ENCODE assay signal across 16 cellular contexts in the genomic region with DNA sequence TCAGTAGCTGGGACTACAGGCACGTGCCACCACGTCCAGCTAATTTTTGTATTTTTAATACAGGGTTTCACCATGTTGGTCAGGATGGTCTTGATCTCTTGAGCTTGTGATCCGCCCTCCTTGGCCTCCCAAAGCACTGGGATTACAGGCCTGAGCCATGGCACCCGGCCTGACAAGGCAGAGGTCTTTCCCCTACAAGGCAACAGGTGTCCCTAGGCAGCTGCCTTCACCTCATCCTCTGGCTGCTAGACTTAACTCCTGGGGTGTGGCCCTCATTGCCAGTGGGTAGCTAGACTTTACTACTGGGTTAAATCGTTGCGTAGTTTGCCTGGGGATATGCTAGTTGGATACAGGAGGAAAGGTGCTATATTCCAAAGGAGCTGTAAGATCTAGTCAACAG.
DNase-seq lines count a peak whose midpoint lies in the region; ATAC-seq and TF ChIP-seq lines count a peak whose summit lies in the region.
"Had no signal": no experiment of that assay in that cellular context is flagged by ENCODE, and none has a peak within 500 bp of the region (broad histone marks: within the 10 kb centered on the region; RNA-seq: fewer than 3 reads in every experiment).

No MANE protein-coding gene starts in this region.

- H3K4me1 Mint-ChIP-seq in chondrocyte (ENCODE audit: low read depth), result no peaks in the 10 kb centered on the region

- TF ChIP-seq CTCF in chondrocyte (IDR thresholded peaks at IDR 0.05), result no peak

- DNase-seq in cardiac septum (ENCODE audit: low spot score) (peak; percentile 68), left cardiac atrium (no peak), chondrocyte (ENCODE audit: low spot score) (peak; percentile 46), trophoblast cell (no peak)
- no peak for DNase-seq in stimulated activated CD4-positive, alpha-beta T cell treated with anti-CD3 and anti-CD28 coated beads, Interleukin-4, amount 100 ng/mL, for 4 hours
- DNase-seq in activated naive CD4-positive, alpha-beta T cell (lab: John Stamatoyannopoulos, UW), result no peak
- DNase-seq: Calu3, DMS79 treated with DMSO at 0.1 percent for 48 hours, GF-D8, GM23248 had no signal

- no peak overlapping the region for H2BK12ac ChIP-seq in trophoblast cell (ENCODE audit: low read length)

- H3K4ac ChIP-seq in trophoblast cell (ENCODE audit: low read depth, low read length), result no peak overlapping the region

- peak overlapping the region; percentile 16 for H3K9ac ChIP-seq in trophoblast cell (ENCODE audit: low read length)
- H3K9ac ChIP-seq: BLaER1 treated with 17β-estradiol and CSF1 and Interleukin-3, amounts not matched to agents 10 nM and 100 nM; GM23248 had no signal

- H3K4me2 ChIP-seq in trophoblast cell (ENCODE audit: low read length), result no peak overlapping the region
- H3K4me2 ChIP-seq: BLaER1 treated with 17β-estradiol and CSF1 and Interleukin-3, amounts not matched to agents 10 nM and 100 nM had no signal

- H2AK5ac ChIP-seq in trophoblast cell (ENCODE audit: low read length), result no peak overlapping the region

- no peak overlapping the region for H3K23ac ChIP-seq in trophoblast cell (ENCODE audit: low read length)

- H3K4me3 ChIP-seq in trophoblast cell (ENCODE audit: low read depth, low read length), result no peak overlapping the region
- H3K4me3 ChIP-seq: BLaER1 treated with 17β-estradiol and CSF1 and Interleukin-3, amounts not matched to agents 10 nM and 100 nM; GM23248; HAP-1 had no signal

- H3K4me1 ChIP-seq in trophoblast cell (ENCODE audit: control insufficient read depth in 1 of 2, insufficient read depth in 2 of 2, low read length in 2 of 2), result no peaks in the 10 kb centered on the region

- H4K12ac ChIP-seq in trophoblast cell (ENCODE audit: low read depth, low read length), result no peak overlapping the region

- no peaks in the 10 kb centered on the region for H3K36me3 Mint-ChIP-seq in chondrocyte (ENCODE audit: low read depth)
- H3K36me3 Mint-ChIP-seq: CD8-positive, alpha-beta T cell had no signal

- no peaks in the 10 kb centered on the region for H3K79me1 ChIP-seq in trophoblast cell (ENCODE audit: low read length)

- peaks cover 6% of the 10 kb centered on the region for H3K9me3 Mint-ChIP-seq in chondrocyte (ENCODE audit: low read depth)
- H3K9me3 Mint-ChIP-seq: CD8-positive, alpha-beta T cell had no signal

- no peaks in the 10 kb centered on the region for H3K36me3 ChIP-seq in trophoblast cell (ENCODE audit: control insufficient read depth in 1 of 2, insufficient read depth in 2 of 2, low read length in 2 of 2)
- H3K36me3 ChIP-seq: BLaER1 treated with 17β-estradiol and CSF1 and Interleukin-3, amounts not matched to agents 10 nM and 100 nM; HAP-1 had no signal

- H3K27ac Mint-ChIP-seq in chondrocyte (ENCODE audit: unreplicated experiment), result no peak overlapping the region
- H3K27ac Mint-ChIP-seq: B cell; CD8-positive, alpha-beta T cell had no signal

- H3K27me3 ChIP-seq in trophoblast cell (ENCODE audit: insufficient read depth, low read length), result no peaks in the 10 kb centered on the region
- H3K27me3 ChIP-seq: BLaER1 treated with 17β-estradiol and CSF1 and Interleukin-3, amounts not matched to agents 10 nM and 100 nM had no signal

- no peak overlapping the region for H4K91ac ChIP-seq in trophoblast cell (ENCODE audit: low read depth, low read length)

- H3K4me3 Mint-ChIP-seq in chondrocyte (ENCODE audit: unreplicated experiment), result no peak overlapping the region
- H3K4me3 Mint-ChIP-seq: B cell; CD8-positive, alpha-beta T cell had no signal

- H3K27me3 Mint-ChIP-seq in chondrocyte (ENCODE audit: low read depth), result peaks cover 13% of the 10 kb centered on the region

- peaks cover 7% of the 10 kb centered on the region for H3K9me3 ChIP-seq in trophoblast cell (ENCODE audit: insufficient read depth, low read depth, low read length)
- H3K9me3 ChIP-seq: HAP-1 had no signal

- no peak overlapping the region for H2BK120ac ChIP-seq in trophoblast cell (ENCODE audit: insufficient read depth, low read length, poor library complexity)

- H4K8ac ChIP-seq in trophoblast cell (ENCODE audit: low read depth, low read length), result no peak overlapping the region

- H3K79me2 ChIP-seq in trophoblast cell (ENCODE audit: control insufficient read depth, insufficient read depth, low read length, poor library complexity), result no peaks in the 10 kb centered on the region

- ATAC-seq in left cardiac atrium (no peak), GM19328 (IDR thresholded peaks at IDR 0.05; ENCODE audit: unreplicated experiment) (no peak)
- ATAC-seq: CD8-positive, alpha-beta T cell had no signal

- no CpG with 5 or more reads among the region's 6 CpGs for WGBS in trophoblast cell (ENCODE audit: extremely low coverage, insufficient coverage, insufficient read length)

- H3K18ac ChIP-seq in trophoblast cell (ENCODE audit: low read length), result no peak overlapping the region

- H2BK5ac ChIP-seq in trophoblast cell (ENCODE audit: low read depth, low read length, poor library complexity), result no peak overlapping the region

- H2AFZ ChIP-seq in trophoblast cell (ENCODE audit: insufficient read depth, low read length, poor library complexity), result no peak overlapping the region
- H2AFZ ChIP-seq: GM23248 had no signal

- no peak overlapping the region for H3K27ac ChIP-seq in trophoblast cell (ENCODE audit: low read depth, low read length)
- H3K27ac ChIP-seq: BLaER1 treated with 17β-estradiol and CSF1 and Interleukin-3, amounts not matched to agents 10 nM and 100 nM; GM23248; HL-60 had no signal

- intact Hi-C loops in cardiac septum (cut with DNase I), result no loop called here
- intact Hi-C loops in left cardiac atrium (cut with DNase I), result no loop called here

- H3K14ac ChIP-seq in trophoblast cell (ENCODE audit: low read length), result no peak overlapping the region

Comparison
In these comparisons a context has a peak if more than half of its experiments do, and no peak if none do; other contexts are left out.
1. DNase-seq: peak in cardiac septum (single experiment) and chondrocyte (single experiment); none in left cardiac atrium (single experiment), trophoblast cell (0 of 2), stimulated activated CD4-positive, alpha-beta T cell treated with anti-CD3 and anti-CD28 coated beads, Interleukin-4, amount 100 ng/mL, for 4 hours (0 of 2) and activated naive CD4-positive, alpha-beta T cell (0 of 4).